In the genomic region with DNA sequence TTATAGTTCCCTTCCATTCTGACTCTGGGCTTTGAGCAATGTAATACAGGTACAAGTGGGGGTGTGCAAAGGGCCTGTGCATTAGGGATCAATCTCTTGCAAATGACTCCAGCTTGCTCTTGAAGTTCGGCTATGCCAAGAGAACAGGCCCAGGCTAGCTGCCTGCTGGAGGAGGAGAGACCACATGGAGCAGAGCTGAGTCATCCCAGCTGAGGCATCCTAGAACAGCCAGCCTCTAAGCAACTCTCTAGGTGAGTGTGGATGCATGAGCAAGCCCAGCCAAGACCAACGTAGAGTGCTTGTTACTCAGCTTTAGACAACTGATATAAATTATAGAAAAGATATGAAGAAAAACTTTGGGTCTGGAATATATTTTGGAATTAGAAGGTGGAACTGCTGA, we compare ENCODE assay signal across 1 cellular context.
TF ChIP-seq lines count a peak whose summit lies in the region.

No MANE protein-coding gene starts in this region.

TF ChIP-seq in GM23338, 12 proteins besides CTCF, POLR2A, EP300 and RAD21 (continued from another document):
- TF ChIP-seq, protein P1, sequence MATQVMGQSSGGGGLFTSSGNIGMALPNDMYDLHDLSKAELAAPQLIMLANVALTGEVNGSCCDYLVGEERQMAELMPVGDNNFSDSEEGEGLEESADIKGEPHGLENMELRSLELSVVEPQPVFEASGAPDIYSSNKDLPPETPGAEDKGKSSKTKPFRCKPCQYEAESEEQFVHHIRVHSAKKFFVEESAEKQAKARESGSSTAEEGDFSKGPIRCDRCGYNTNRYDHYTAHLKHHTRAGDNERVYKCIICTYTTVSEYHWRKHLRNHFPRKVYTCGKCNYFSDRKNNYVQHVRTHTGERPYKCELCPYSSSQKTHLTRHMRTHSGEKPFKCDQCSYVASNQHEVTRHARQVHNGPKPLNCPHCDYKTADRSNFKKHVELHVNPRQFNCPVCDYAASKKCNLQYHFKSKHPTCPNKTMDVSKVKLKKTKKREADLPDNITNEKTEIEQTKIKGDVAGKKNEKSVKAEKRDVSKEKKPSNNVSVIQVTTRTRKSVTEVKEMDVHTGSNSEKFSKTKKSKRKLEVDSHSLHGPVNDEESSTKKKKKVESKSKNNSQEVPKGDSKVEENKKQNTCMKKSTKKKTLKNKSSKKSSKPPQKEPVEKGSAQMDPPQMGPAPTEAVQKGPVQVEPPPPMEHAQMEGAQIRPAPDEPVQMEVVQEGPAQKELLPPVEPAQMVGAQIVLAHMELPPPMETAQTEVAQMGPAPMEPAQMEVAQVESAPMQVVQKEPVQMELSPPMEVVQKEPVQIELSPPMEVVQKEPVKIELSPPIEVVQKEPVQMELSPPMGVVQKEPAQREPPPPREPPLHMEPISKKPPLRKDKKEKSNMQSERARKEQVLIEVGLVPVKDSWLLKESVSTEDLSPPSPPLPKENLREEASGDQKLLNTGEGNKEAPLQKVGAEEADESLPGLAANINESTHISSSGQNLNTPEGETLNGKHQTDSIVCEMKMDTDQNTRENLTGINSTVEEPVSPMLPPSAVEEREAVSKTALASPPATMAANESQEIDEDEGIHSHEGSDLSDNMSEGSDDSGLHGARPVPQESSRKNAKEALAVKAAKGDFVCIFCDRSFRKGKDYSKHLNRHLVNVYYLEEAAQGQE (IDR thresholded peaks at IDR 0.05; ENCODE audit: unreplicated experiment): no peak
- no peak for TF ChIP-seq JUNB (IDR thresholded peaks at IDR 0.05; ENCODE audit: unreplicated experiment)
- TF ChIP-seq EZH2 (IDR thresholded peaks at IDR 0.05; ENCODE audit: low read depth, unreplicated experiment): no peak
- no peak for TF ChIP-seq CREB1 (CRISPR knock-in tag; IDR thresholded peaks at IDR 0.05; ENCODE audit: low read depth)
- TF ChIP-seq, protein P2, sequence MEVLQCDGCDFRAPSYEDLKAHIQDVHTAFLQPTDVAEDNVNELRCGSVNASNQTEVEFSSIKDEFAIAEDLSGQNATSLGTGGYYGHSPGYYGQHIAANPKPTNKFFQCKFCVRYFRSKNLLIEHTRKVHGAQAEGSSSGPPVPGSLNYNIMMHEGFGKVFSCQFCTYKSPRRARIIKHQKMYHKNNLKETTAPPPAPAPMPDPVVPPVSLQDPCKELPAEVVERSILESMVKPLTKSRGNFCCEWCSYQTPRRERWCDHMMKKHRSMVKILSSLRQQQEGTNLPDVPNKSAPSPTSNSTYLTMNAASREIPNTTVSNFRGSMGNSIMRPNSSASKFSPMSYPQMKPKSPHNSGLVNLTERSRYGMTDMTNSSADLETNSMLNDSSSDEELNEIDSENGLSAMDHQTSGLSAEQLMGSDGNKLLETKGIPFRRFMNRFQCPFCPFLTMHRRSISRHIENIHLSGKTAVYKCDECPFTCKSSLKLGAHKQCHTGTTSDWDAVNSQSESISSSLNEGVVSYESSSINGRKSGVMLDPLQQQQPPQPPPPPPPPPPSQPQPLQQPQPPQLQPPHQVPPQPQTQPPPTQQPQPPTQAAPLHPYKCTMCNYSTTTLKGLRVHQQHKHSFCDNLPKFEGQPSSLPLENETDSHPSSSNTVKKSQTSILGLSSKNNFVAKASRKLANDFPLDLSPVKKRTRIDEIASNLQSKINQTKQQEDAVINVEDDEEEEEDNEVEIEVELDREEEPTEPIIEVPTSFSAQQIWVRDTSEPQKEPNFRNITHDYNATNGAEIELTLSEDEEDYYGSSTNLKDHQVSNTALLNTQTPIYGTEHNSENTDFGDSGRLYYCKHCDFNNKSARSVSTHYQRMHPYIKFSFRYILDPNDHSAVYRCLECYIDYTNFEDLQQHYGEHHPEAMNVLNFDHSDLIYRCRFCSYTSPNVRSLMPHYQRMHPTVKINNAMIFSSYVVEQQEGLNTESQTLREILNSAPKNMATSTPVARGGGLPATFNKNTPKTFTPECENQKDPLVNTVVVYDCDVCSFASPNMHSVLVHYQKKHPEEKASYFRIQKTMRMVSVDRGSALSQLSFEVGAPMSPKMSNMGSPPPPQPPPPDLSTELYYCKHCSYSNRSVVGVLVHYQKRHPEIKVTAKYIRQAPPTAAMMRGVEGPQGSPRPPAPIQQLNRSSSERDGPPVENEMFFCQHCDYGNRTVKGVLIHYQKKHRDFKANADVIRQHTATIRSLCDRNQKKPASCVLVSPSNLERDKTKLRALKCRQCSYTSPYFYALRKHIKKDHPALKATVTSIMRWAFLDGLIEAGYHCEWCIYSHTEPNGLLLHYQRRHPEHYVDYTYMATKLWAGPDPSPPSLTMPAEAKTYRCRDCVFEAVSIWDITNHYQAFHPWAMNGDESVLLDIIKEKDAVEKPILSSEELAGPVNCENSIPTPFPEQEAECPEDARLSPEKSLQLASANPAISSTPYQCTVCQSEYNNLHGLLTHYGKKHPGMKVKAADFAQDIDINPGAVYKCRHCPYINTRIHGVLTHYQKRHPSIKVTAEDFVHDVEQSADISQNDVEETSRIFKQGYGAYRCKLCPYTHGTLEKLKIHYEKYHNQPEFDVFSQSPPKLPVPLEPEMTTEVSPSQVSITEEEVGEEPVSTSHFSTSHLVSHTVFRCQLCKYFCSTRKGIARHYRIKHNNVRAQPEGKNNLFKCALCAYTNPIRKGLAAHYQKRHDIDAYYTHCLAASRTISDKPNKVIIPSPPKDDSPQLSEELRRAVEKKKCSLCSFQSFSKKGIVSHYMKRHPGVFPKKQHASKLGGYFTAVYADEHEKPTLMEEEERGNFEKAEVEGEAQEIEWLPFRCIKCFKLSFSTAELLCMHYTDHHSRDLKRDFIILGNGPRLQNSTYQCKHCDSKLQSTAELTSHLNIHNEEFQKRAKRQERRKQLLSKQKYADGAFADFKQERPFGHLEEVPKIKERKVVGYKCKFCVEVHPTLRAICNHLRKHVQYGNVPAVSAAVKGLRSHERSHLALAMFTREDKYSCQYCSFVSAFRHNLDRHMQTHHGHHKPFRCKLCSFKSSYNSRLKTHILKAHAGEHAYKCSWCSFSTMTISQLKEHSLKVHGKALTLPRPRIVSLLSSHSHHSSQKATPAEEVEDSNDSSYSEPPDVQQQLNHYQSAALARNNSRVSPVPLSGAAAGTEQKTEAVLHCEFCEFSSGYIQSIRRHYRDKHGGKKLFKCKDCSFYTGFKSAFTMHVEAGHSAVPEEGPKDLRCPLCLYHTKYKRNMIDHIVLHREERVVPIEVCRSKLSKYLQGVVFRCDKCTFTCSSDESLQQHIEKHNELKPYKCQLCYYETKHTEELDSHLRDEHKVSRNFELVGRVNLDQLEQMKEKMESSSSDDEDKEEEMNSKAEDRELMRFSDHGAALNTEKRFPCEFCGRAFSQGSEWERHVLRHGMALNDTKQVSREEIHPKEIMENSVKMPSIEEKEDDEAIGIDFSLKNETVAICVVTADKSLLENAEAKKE (CRISPR knock-in tag; IDR thresholded peaks at IDR 0.05): no peak
- TF ChIP-seq ZNF114 (CRISPR knock-in tag; IDR thresholded peaks at IDR 0.05): no peak
- TF ChIP-seq STAT1 (IDR thresholded peaks at IDR 0.05; ENCODE audit: unreplicated experiment): no peak
- TF ChIP-seq ZNF331 (CRISPR knock-in tag; IDR thresholded peaks at IDR 0.05; ENCODE audit: low read depth): no peak
- TF ChIP-seq, protein P3, sequence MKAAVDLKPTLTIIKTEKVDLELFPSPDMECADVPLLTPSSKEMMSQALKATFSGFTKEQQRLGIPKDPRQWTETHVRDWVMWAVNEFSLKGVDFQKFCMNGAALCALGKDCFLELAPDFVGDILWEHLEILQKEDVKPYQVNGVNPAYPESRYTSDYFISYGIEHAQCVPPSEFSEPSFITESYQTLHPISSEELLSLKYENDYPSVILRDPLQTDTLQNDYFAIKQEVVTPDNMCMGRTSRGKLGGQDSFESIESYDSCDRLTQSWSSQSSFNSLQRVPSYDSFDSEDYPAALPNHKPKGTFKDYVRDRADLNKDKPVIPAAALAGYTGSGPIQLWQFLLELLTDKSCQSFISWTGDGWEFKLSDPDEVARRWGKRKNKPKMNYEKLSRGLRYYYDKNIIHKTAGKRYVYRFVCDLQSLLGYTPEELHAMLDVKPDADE (IDR thresholded peaks at IDR 0.05): no peak
